8 cellular contexts compared by ENCODE assay signal in the genomic region with DNA sequence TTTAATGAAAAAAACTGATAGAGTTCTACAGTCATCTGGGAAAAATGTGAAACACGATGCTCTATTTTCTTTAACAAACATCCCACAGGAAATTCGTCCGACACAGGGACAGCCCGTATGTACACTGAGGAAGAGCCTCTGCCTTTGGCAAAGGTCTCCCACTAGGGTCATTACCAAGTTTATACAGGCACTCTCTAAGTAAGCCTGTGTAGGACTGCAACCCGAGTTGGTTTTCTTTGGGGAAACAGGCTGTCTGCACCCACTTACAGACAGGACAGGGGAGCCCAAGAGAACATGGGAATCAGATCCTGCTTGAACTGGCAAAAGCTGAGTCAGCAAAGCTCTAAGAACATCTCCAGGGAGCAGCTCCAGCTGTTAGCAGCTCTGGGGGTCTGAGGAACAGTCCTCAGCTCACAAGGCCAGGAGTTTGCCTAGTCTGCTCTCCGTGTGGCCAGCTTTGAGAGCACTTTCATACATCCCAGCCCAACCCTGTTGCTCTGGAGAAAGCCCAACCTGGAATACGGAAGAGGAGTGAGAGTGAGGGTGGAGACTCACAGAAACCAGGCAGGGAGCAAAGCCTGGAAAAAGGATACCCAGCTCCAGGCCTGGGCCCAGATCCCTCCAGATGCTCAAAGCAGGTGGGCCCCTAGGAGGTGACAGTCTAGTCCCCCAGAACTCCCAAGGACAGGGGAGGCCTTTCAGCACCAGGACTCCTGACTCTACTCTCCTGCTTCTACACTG. TPM values are rescaled to one million over a fixed set of nuclear protein-coding genes. Genes with fewer than 3 reads are reported as not detected.
A peak's percentile ranks its signal among the peaks of the same experiment; 100 is the strongest.
DNase-seq lines count a peak whose midpoint lies in the region; ATAC-seq and TF ChIP-seq lines count a peak whose summit lies in the region.

No MANE protein-coding gene starts in this region.

- no peaks in the 10 kb centered on the region for H3K27me3 ChIP-seq in aorta (ENCODE audit: control insufficient read depth in 1 of 2, insufficient read depth in 2 of 2, low read length in 1 of 2)

- no peaks in the 10 kb centered on the region for H3K36me3 ChIP-seq in aorta (ENCODE audit: control insufficient read depth in 1 of 2, insufficient read depth in 2 of 2, low read length in 1 of 2)

- TF ChIP-seq CTCF in 22Rv1 (IDR thresholded peaks at IDR 0.05) (no peak), GM12865 (IDR thresholded peaks at IDR 0.05; ENCODE audit: insufficient read depth, low read depth, low read length, missing control alignments) (no peak)

- ATAC-seq in aorta (ENCODE audit: low FRiP score): peak; percentile 82

- DNase-seq in GM12865 (ENCODE audit: low read depth) (no peak), SK-MEL-5 (ENCODE audit: low read depth, low spot score) (peak; percentile 41), epidermal melanocyte (ENCODE audit: insufficient read length, low spot score) (peak; percentile 48), mucosa of gallbladder (ENCODE audit: low spot score) (peak; percentile 62), aorta (peak in 1 of 2 donors; percentile 72), NCI-H2081 treated with DMSO at 0.1 percent for 48 hours (lab: John Stamatoyannopoulos, UW) (no peak), HuH-7 (ENCODE audit: low spot score) (no peak)

- no peaks in the 10 kb centered on the region for H3K4me1 ChIP-seq in aorta (ENCODE audit: control insufficient read depth in 1 of 2, insufficient read depth in 2 of 2, low read length in 2 of 2)

- WGBS in aorta, 2 donors: 3 to 4% methylated on average over 7 of the region's 7 CpGs

- in situ Hi-C loops in SK-MEL-5 (cut with HindIII; ENCODE audit: low pct_unique_long_range_greater_than_20kb, low sequenced_read_pairs): no loop called here

- H3K9me3 ChIP-seq in aorta (ENCODE audit: control insufficient read depth, low read length): no peaks in the 10 kb centered on the region

- peak overlapping the region; percentile 79 for H3K4me3 ChIP-seq in GM12865 (ENCODE audit: low read depth, low read length)
- H3K4me3 ChIP-seq in aorta (ENCODE audit: low read length in 2 of 2): no peak overlapping the region

- intact Hi-C loops in aorta (cut with DNase I): loop anchor here (5.0 kb wide), 3 partner anchors 68 to 83 kb away; no protein-coding TSS in a partner anchor

- peak overlapping the region; percentile 66; the same call in 1 of the 2 replicates for H3K27ac ChIP-seq in 22Rv1
- H3K27ac ChIP-seq in aorta (ENCODE audit: low read depth in 1 of 2, low read length in 2 of 2): peak overlapping the region; percentile 68 to 72

RNA-seq across cellular contexts. Expression of a gene that starts 1.9 kb away (rescaled TPM):
- 15.6 and 16.8 TPM in 2 replicates for total RNA-seq in SK-MEL-5 (2014; rRNA removed; shearing (Covaris generic))
- 15.5 and 20.1 TPM in 2 replicates for polyA plus RNA-seq in SK-MEL-5 (2015; cell fraction: cytosol; rRNA removed)
- 21.0 and 34.3 TPM in 2 replicates for polyA plus RNA-seq in SK-MEL-5 (2015; cell fraction: nucleus; rRNA removed)
- total RNA-seq in mucosa of gallbladder (75.5 TPM), aorta (100 to 1,000 TPM in 1 of 2 donors, 10 to 100 TPM in 1; 49.0 to 109 TPM)
- polyA plus RNA-seq in aorta: 10 to 100 TPM in 1 of 2 donors, 1 to 10 TPM in 1; 9.8 to 57.5 TPM

RNA-seq across cellular contexts. Expression of a gene that starts 16.7 kb away (rescaled TPM):
- not detected in 2 replicates for total RNA-seq in SK-MEL-5 (2014; rRNA removed; shearing (Covaris generic))
- not detected in 2 replicates for polyA plus RNA-seq in SK-MEL-5 (2015; cell fraction: cytosol; rRNA removed)
- polyA plus RNA-seq in SK-MEL-5 (2015; cell fraction: nucleus; rRNA removed): not detected in 2 replicates
- total RNA-seq in mucosa of gallbladder: 2.3 TPM
- not detected for total RNA-seq in aorta
- polyA plus RNA-seq in aorta: 1 to 10 TPM in 1 of 2 donors, not detected in 1; 1.0 TPM

RNA-seq across cellular contexts. Expression of a gene that starts 55.6 kb away (rescaled TPM):
- total RNA-seq in SK-MEL-5 (2014; rRNA removed; shearing (Covaris generic)): 15.4 and 15.9 TPM in 2 replicates
- 25.8 and 28.6 TPM in 2 replicates for polyA plus RNA-seq in SK-MEL-5 (2015; cell fraction: cytosol; rRNA removed)
- 2.3 and 9.7 TPM in 2 replicates for polyA plus RNA-seq in SK-MEL-5 (2015; cell fraction: nucleus; rRNA removed)
- total RNA-seq in mucosa of gallbladder (4.0 TPM), aorta (1 to 10 TPM; 6.3 to 6.9 TPM)
- polyA plus RNA-seq in aorta: 1 to 10 TPM; 8.4 to 9.1 TPM

Comparison
In these comparisons a context has a peak if more than half of its experiments do, and no peak if none do; other contexts are left out.
1. DNase-seq: peak in SK-MEL-5 (single experiment), epidermal melanocyte (single experiment) and mucosa of gallbladder (single experiment); none in GM12865 (single experiment), NCI-H2081 treated with DMSO at 0.1 percent for 48 hours (single experiment) and HuH-7 (single experiment).